In the genomic region with DNA sequence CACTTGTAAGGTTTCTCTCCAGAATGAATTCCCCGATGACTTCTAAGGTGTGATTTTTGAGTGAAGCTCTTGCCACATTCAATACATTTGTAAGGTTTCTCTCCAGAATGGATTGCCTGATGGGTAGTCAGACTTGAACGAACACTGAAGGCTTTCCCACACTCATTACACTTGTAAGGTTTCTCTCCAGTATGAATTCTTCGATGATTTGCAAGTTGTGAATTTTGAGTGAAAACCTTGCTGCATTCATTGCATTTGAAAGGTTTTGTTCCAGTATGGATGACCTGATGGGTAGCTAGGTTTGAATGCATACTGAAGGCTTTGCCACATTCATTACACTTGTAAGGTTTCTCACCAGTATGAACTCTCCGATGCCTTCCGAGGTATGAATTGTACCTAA, we compare ENCODE assay signal across 1 cellular context.
TF ChIP-seq lines count a peak whose summit lies in the region.

No MANE protein-coding gene starts in this region.

TF ChIP-seq in HepG2, 621 proteins besides CTCF, POLR2A, EP300 and RAD21 (continued from another document):
- no peak for TF ChIP-seq KLF12 (CRISPR knock-in tag; IDR thresholded peaks at IDR 0.05; ENCODE audit: borderline replicate concordance)
- TF ChIP-seq GTF3A (CRISPR knock-in tag; conservative IDR thresholded peaks at IDR 0.05), result no peak
- TF ChIP-seq, protein P1, sequence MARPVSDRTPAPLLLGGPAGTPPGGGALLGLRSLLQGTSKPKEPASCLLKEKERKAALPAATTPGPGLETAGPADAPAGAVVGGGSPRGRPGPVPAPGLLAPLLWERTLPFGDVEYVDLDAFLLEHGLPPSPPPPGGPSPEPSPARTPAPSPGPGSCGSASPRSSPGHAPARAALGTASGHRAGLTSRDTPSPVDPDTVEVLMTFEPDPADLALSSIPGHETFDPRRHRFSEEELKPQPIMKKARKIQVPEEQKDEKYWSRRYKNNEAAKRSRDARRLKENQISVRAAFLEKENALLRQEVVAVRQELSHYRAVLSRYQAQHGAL (CRISPR knock-in tag; IDR thresholded peaks at IDR 0.05; ENCODE audit: not compliant biosample characterization), result no peak
- TF ChIP-seq, protein P2, sequence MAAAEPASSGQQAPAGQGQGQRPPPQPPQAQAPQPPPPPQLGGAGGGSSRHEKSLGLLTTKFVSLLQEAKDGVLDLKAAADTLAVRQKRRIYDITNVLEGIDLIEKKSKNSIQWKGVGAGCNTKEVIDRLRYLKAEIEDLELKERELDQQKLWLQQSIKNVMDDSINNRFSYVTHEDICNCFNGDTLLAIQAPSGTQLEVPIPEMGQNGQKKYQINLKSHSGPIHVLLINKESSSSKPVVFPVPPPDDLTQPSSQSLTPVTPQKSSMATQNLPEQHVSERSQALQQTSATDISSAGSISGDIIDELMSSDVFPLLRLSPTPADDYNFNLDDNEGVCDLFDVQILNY (CRISPR knock-in tag; conservative IDR thresholded peaks at IDR 0.05), result no peak
TF ChIP-seq in HepG2: peak in this region for 0.
